Comparison of ENCODE assay signal across 13 cellular contexts in genomic region chr1:93537404-93537803, GRCh38.
DNase-seq lines count a peak whose midpoint lies in the region; ATAC-seq and TF ChIP-seq lines count a peak whose summit lies in the region.
"Had no signal": no experiment of that assay in that cellular context is flagged by ENCODE, and none has a peak within 500 bp of the region (broad histone marks: within the 10 kb centered on the region; RNA-seq: fewer than 3 reads in every experiment).

No MANE protein-coding gene starts in this region.

- H3K36me3 Mint-ChIP-seq in endodermal cell (ENCODE audit: low read depth) = peaks cover 40% of the 10 kb centered on the region

- peaks cover 14% of the 10 kb centered on the region for H3K4me1 ChIP-seq in GM23248 (ENCODE audit: insufficient read depth)
- peaks cover 2% of the 10 kb centered on the region for H3K4me1 ChIP-seq in endodermal cell (ENCODE audit: control insufficient read depth, insufficient read depth, low read length)
- H3K4me1 ChIP-seq in smooth muscle cell (ENCODE audit: low read depth) = no peaks in the 10 kb centered on the region
- no peaks in the 10 kb centered on the region for H3K4me1 ChIP-seq in upper lobe of right lung
- H3K4me1 ChIP-seq in BE2C = no peaks in the 10 kb centered on the region
- no peaks in the 10 kb centered on the region for H3K4me1 ChIP-seq in esophagus squamous epithelium

- DNase-seq in GM23248 (peak; percentile 28), SK-N-DZ (ENCODE audit: low spot score) (peak; percentile 16), endodermal cell (no peak), smooth muscle cell (lab: John Stamatoyannopoulos, UW; ENCODE audit: unreplicated experiment) (no peak), upper lobe of right lung (no peak), BE2C (no peak), esophagus squamous epithelium (lab: John Stamatoyannopoulos, UW) (no peak)
- DNase-seq: CD4-positive, alpha-beta memory T cell; DMS79 treated with DMSO at 0.1 percent for 48 hours; GF-D8 had no signal

- H3K4me2 ChIP-seq in GM23248 (ENCODE audit: unreplicated experiment) (no peak overlapping the region), smooth muscle cell (no peak overlapping the region)

- H3K27me3 ChIP-seq in GM23248 (replicated peaks; ENCODE audit: insufficient read depth) = no peaks in the 10 kb centered on the region
- no peaks in the 10 kb centered on the region for H3K27me3 ChIP-seq in endodermal cell (ENCODE audit: control insufficient read depth, insufficient read depth, low read length, poor library complexity, severe bottlenecking)
- H3K27me3 ChIP-seq in smooth muscle cell (ENCODE audit: low read depth) = no peaks in the 10 kb centered on the region
- H3K27me3 ChIP-seq in upper lobe of right lung = no peaks in the 10 kb centered on the region
- H3K27me3 ChIP-seq in BE2C = no peaks in the 10 kb centered on the region
- no peaks in the 10 kb centered on the region for H3K27me3 ChIP-seq in esophagus squamous epithelium

- no peaks in the 10 kb centered on the region for H3K9me3 Mint-ChIP-seq in endodermal cell
- H3K9me3 Mint-ChIP-seq: IgD-negative memory B cell had no signal

- H3F3A ChIP-seq in GM23248 (ENCODE audit: insufficient read depth) = peaks cover 8% of the 10 kb centered on the region; the same call in 1 of the 2 replicates
- no peaks in the 10 kb centered on the region for H3F3A ChIP-seq in smooth muscle cell (ENCODE audit: low read depth)

- peak overlapping the region; percentile 3 for H3K27ac Mint-ChIP-seq in endodermal cell
- H3K27ac Mint-ChIP-seq: B cell; CD4-positive, alpha-beta memory T cell; IgD-negative memory B cell had no signal

- in situ Hi-C loops in GM23248 (cut with MboI) = no loop called here

- no peak overlapping the region for H3K4me3 ChIP-seq in GM23248
- no peak overlapping the region for H3K4me3 ChIP-seq in endodermal cell (ENCODE audit: low read length)
- no peak overlapping the region for H3K4me3 ChIP-seq in smooth muscle cell
- no peak overlapping the region for H3K4me3 ChIP-seq in upper lobe of right lung
- H3K4me3 ChIP-seq in BE2C (ENCODE audit: low read depth, low read length) = no peak overlapping the region
- H3K4me3 ChIP-seq in esophagus squamous epithelium = no peak overlapping the region

- ATAC-seq in upper lobe of right lung = no peak

- H3K36me3 ChIP-seq in GM23248 (ENCODE audit: low read depth) = peaks cover 9% of the 10 kb centered on the region
- H3K36me3 ChIP-seq in endodermal cell (ENCODE audit: control insufficient read depth, insufficient read depth, low read length) = peaks cover 85% of the 10 kb centered on the region
- no peaks in the 10 kb centered on the region for H3K36me3 ChIP-seq in smooth muscle cell (ENCODE audit: low read depth)
- H3K36me3 ChIP-seq in upper lobe of right lung = no peaks in the 10 kb centered on the region
- no peaks in the 10 kb centered on the region for H3K36me3 ChIP-seq in BE2C
- no peaks in the 10 kb centered on the region for H3K36me3 ChIP-seq in esophagus squamous epithelium

- no peaks in the 10 kb centered on the region for H3K27me3 Mint-ChIP-seq in endodermal cell (ENCODE audit: insufficient read depth)
- H3K27me3 Mint-ChIP-seq: B cell; CD4-positive, alpha-beta memory T cell; IgD-negative memory B cell had no signal

- no peaks in the 10 kb centered on the region for H3K79me2 ChIP-seq in GM23248 (ENCODE audit: insufficient read depth)
- peaks cover 10% of the 10 kb centered on the region for H3K79me2 ChIP-seq in smooth muscle cell (ENCODE audit: low read depth)

- H4K20me1 ChIP-seq in GM23248 (ENCODE audit: insufficient read depth) = no peaks in the 10 kb centered on the region
- peaks cover 4% of the 10 kb centered on the region for H4K20me1 ChIP-seq in smooth muscle cell (ENCODE audit: low read depth)

- H3K4me3 Mint-ChIP-seq in endodermal cell = no peak overlapping the region
- H3K4me3 Mint-ChIP-seq: B cell; CD4-positive, alpha-beta memory T cell; IgD-negative memory B cell had no signal

- H3K27ac ChIP-seq in GM23248 (peak overlapping the region; percentile 29), endodermal cell (ENCODE audit: low read depth, low read length) (no peak overlapping the region), smooth muscle cell (ENCODE audit: low read depth) (peak overlapping the region; percentile 20), upper lobe of right lung (no peak overlapping the region), esophagus squamous epithelium (no peak overlapping the region)
- H3K27ac ChIP-seq: C4-2B had no signal

- peaks cover 5% of the 10 kb centered on the region; the same call in 1 of the 2 replicates for H3K9me2 ChIP-seq in GM23248 (ENCODE audit: insufficient read depth)

- H3K4me1 Mint-ChIP-seq in endodermal cell = peaks cover 11% of the 10 kb centered on the region
- H3K4me1 Mint-ChIP-seq: B cell; CD4-positive, alpha-beta memory T cell; IgD-negative memory B cell had no signal

- TF ChIP-seq CTCF in endodermal cell (conservative IDR thresholded peaks at IDR 0.05) = no peak
- TF ChIP-seq CTCF in smooth muscle cell (IDR thresholded peaks at IDR 0.05; ENCODE audit: borderline replicate concordance, insufficient read depth, poor library complexity, severe bottlenecking) = no peak
- no peak for TF ChIP-seq CTCF in upper lobe of right lung (IDR thresholded peaks at IDR 0.05)
- no peak for TF ChIP-seq CTCF in BE2C (IDR thresholded peaks at IDR 0.05; ENCODE audit: low read depth, low read length)
- no peak for TF ChIP-seq CTCF in esophagus squamous epithelium (IDR thresholded peaks at IDR 0.05)

- H2AFZ ChIP-seq in GM23248 = no peak overlapping the region
- no peak overlapping the region for H2AFZ ChIP-seq in smooth muscle cell (ENCODE audit: low read depth)

- H3K9me3 ChIP-seq in GM23248 (ENCODE audit: low read depth) (no peaks in the 10 kb centered on the region), endodermal cell (ENCODE audit: control insufficient read depth, low read length) (no peaks in the 10 kb centered on the region), smooth muscle cell (replicated peaks; ENCODE audit: low read depth) (no peaks in the 10 kb centered on the region), upper lobe of right lung (no peaks in the 10 kb centered on the region), BE2C (no peaks in the 10 kb centered on the region), esophagus squamous epithelium (no peaks in the 10 kb centered on the region)

- H3K9ac ChIP-seq in GM23248 = no peak overlapping the region
- H3K9ac ChIP-seq in endodermal cell (ENCODE audit: extremely low read depth, low read length, poor library complexity, severe bottlenecking) = no peak overlapping the region
- H3K9ac ChIP-seq in smooth muscle cell (ENCODE audit: low read depth) = no peak overlapping the region

- TF ChIP-seq POLR2A in esophagus squamous epithelium (IDR thresholded peaks at IDR 0.05) = no peak

- intact Hi-C loops in upper lobe of right lung (cut with DNase I) = no loop called here
- intact Hi-C loops in esophagus squamous epithelium (cut with DNase I) = no loop called here

Comparison
In these comparisons a context has a peak if more than half of its experiments do, and no peak if none do; other contexts are left out.
1. DNase-seq: peak in GM23248 (single experiment) and SK-N-DZ (single experiment); none in endodermal cell (single experiment), smooth muscle cell (single experiment), upper lobe of right lung (single experiment), BE2C (single experiment) and esophagus squamous epithelium (single experiment).
2. H3K27ac ChIP-seq: peak in GM23248 (single experiment) and smooth muscle cell (single experiment); none in endodermal cell (single experiment), upper lobe of right lung (single experiment) and esophagus squamous epithelium (0 of 4).